In genomic region chr11:63805844-63806415, GRCh38 we compare ENCODE assay signal across 1 cellular context.
TF ChIP-seq lines count a peak whose summit lies in the region.

No MANE protein-coding gene starts in this region.

TF ChIP-seq in GM23338, 12 proteins besides CTCF, POLR2A, EP300 and RAD21 (continued from another document):
- TF ChIP-seq ZNF462 (CRISPR knock-in tag; IDR thresholded peaks at IDR 0.05) (no peak), POLR2AphosphoS5 (IDR thresholded peaks at IDR 0.05; ENCODE audit: low read depth) (no peak), CREB1 (CRISPR knock-in tag; IDR thresholded peaks at IDR 0.05; ENCODE audit: low read depth) (no peak), STAT1 (IDR thresholded peaks at IDR 0.05; ENCODE audit: unreplicated experiment) (no peak), NANOG (IDR thresholded peaks at IDR 0.05; ENCODE audit: borderline replicate concordance) (no peak), JUNB (IDR thresholded peaks at IDR 0.05; ENCODE audit: unreplicated experiment) (no peak)
